Comparison of ENCODE assay signal across 10 cellular contexts in genomic region chr7:29865526-29865925, GRCh38. TPM values are rescaled to one million over a fixed set of nuclear protein-coding genes. Genes with fewer than 3 reads are reported as not detected.
A peak's percentile ranks its signal among the peaks of the same experiment; 100 is the strongest.
DNase-seq lines count a peak whose midpoint lies in the region; ATAC-seq and TF ChIP-seq lines count a peak whose summit lies in the region.
"Had no signal": no experiment of that assay in that cellular context is flagged by ENCODE, and none has a peak within 500 bp of the region (broad histone marks: within the 10 kb centered on the region; RNA-seq: fewer than 3 reads in every experiment).

No MANE protein-coding gene starts in this region.

- DNase-seq in HFFc6, result peak; percentile 87
- DNase-seq in brain microvascular endothelial cell, result peak; percentile 88
- peak; percentile 67 for DNase-seq in right atrium auricular region (ENCODE audit: low spot score)
- DNase-seq in testis, result peak; percentile 63
- no peak for DNase-seq in stimulated activated effector memory CD8-positive, alpha-beta T cell treated with anti-CD3 and anti-CD28 coated beads, Interleukin-12 subunit alpha, Interleukin-12 subunit beta, amount 100 ng/mL, for 72 hours (ENCODE audit: low spot score in 2 of 2)
- DNase-seq in activated CD8-positive, alpha-beta T cell treated with anti-CD3 and anti-CD28 coated beads, Interleukin-2, amount 10 ng/mL, durations not matched to agents 7 days and 5 days, result no peak
- DNase-seq in GM10248 (ENCODE audit: extremely low spot score), result no peak
- DNase-seq: activated T-cell treated with anti-CD3 and anti-CD28 coated beads, Interleukin-2, amount 50 U/mL, for 72 hours had no signal

- H3K36me3 ChIP-seq in brain microvascular endothelial cell (replicated peaks), result no peaks in the 10 kb centered on the region
- no peaks in the 10 kb centered on the region for H3K36me3 ChIP-seq in right atrium auricular region
- H3K36me3 ChIP-seq in testis (ENCODE audit: low read depth, missing control alignments), result no peaks in the 10 kb centered on the region
- H3K36me3 ChIP-seq: neutrophil had no signal

- 51 to 56% methylated on average over 4 of the region's 4 CpGs for WGBS in testis, 2 donors

- H3K36me3 Mint-ChIP-seq in HFFc6 (ENCODE audit: low read depth), result no peaks in the 10 kb centered on the region
- H3K36me3 Mint-ChIP-seq in stimulated activated effector memory CD8-positive, alpha-beta T cell treated with anti-CD3 and anti-CD28 coated beads, Interleukin-12 subunit alpha, Interleukin-12 subunit beta, amount 100 ng/mL, for 72 hours, result no peaks in the 10 kb centered on the region
- H3K36me3 Mint-ChIP-seq in activated CD8-positive, alpha-beta T cell treated with anti-CD3 and anti-CD28 coated beads, Interleukin-2, amount 10 ng/mL, durations not matched to agents 7 days and 5 days (ENCODE audit: low read depth), result no peaks in the 10 kb centered on the region

- H3K4me3 ChIP-seq in brain microvascular endothelial cell (ENCODE audit: low read depth, low read length) (no peak overlapping the region), right atrium auricular region (no peak overlapping the region), testis (no peak overlapping the region)

- H3K4me3 Mint-ChIP-seq in HFFc6, result no peak overlapping the region
- no peak overlapping the region for H3K4me3 Mint-ChIP-seq in stimulated activated effector memory CD8-positive, alpha-beta T cell treated with anti-CD3 and anti-CD28 coated beads, Interleukin-12 subunit alpha, Interleukin-12 subunit beta, amount 100 ng/mL, for 72 hours
- no peak overlapping the region for H3K4me3 Mint-ChIP-seq in activated CD8-positive, alpha-beta T cell treated with anti-CD3 and anti-CD28 coated beads, Interleukin-2, amount 10 ng/mL, durations not matched to agents 7 days and 5 days
- H3K4me3 Mint-ChIP-seq: activated T-cell treated with anti-CD3 and anti-CD28 coated beads, Interleukin-2, amount 50 U/mL, for 72 hours; dendritic cell treated with granulocyte-macrophage colony-stimulating factor and Interleukin-4, amounts not matched to agents 40 ng/mL and 50 ng/mL, for 4 days had no signal

- in situ Hi-C loops in brain microvascular endothelial cell (cut with HindIII; ENCODE audit: low pct_ligation_motif_present, low sequenced_read_pairs), result no loop called here

- H3K27me3 ChIP-seq in brain microvascular endothelial cell (replicated peaks) (no peaks in the 10 kb centered on the region), right atrium auricular region (no peaks in the 10 kb centered on the region), testis (no peaks in the 10 kb centered on the region)
- H3K27me3 ChIP-seq: neutrophil had no signal

- no peaks in the 10 kb centered on the region for H3K9me3 Mint-ChIP-seq in HFFc6
- no peaks in the 10 kb centered on the region for H3K9me3 Mint-ChIP-seq in stimulated activated effector memory CD8-positive, alpha-beta T cell treated with anti-CD3 and anti-CD28 coated beads, Interleukin-12 subunit alpha, Interleukin-12 subunit beta, amount 100 ng/mL, for 72 hours
- H3K9me3 Mint-ChIP-seq in activated CD8-positive, alpha-beta T cell treated with anti-CD3 and anti-CD28 coated beads, Interleukin-2, amount 10 ng/mL, durations not matched to agents 7 days and 5 days (ENCODE audit: insufficient read depth), result no peaks in the 10 kb centered on the region
- H3K9me3 Mint-ChIP-seq: activated T-cell treated with anti-CD3 and anti-CD28 coated beads, Interleukin-2, amount 50 U/mL, for 72 hours; dendritic cell treated with granulocyte-macrophage colony-stimulating factor and Interleukin-4, amounts not matched to agents 40 ng/mL and 50 ng/mL, for 4 days had no signal

- POLR2A ChIA-PET in activated CD8-positive, alpha-beta T cell treated with anti-CD3 and anti-CD28 coated beads, Interleukin-2, amount 10 ng/mL, durations not matched to agents 7 days and 5 days (lab: Charles Lee), result no interaction called here
- POLR2A ChIA-PET in GM10248 (lab: Yijun Ruan, JAX), result no interaction called here

- peaks cover 5% of the 10 kb centered on the region for H3K27me3 Mint-ChIP-seq in HFFc6 (ENCODE audit: insufficient read depth)
- H3K27me3 Mint-ChIP-seq in activated CD8-positive, alpha-beta T cell treated with anti-CD3 and anti-CD28 coated beads, Interleukin-2, amount 10 ng/mL, durations not matched to agents 7 days and 5 days (ENCODE audit: low read depth), result peaks cover 10% of the 10 kb centered on the region
- H3K27me3 Mint-ChIP-seq: dendritic cell treated with granulocyte-macrophage colony-stimulating factor and Interleukin-4, amounts not matched to agents 40 ng/mL and 50 ng/mL, for 4 days had no signal

- no peak for TF ChIP-seq POLR2A in testis (IDR thresholded peaks at IDR 0.05)

- H3K27ac Mint-ChIP-seq in HFFc6, result no peak overlapping the region; the same call in 1 of the 2 replicates
- no peak overlapping the region for H3K27ac Mint-ChIP-seq in stimulated activated effector memory CD8-positive, alpha-beta T cell treated with anti-CD3 and anti-CD28 coated beads, Interleukin-12 subunit alpha, Interleukin-12 subunit beta, amount 100 ng/mL, for 72 hours
- H3K27ac Mint-ChIP-seq in activated CD8-positive, alpha-beta T cell treated with anti-CD3 and anti-CD28 coated beads, Interleukin-2, amount 10 ng/mL, durations not matched to agents 7 days and 5 days, result no peak overlapping the region
- H3K27ac Mint-ChIP-seq: activated T-cell treated with anti-CD3 and anti-CD28 coated beads, Interleukin-2, amount 50 U/mL, for 72 hours; dendritic cell treated with granulocyte-macrophage colony-stimulating factor and Interleukin-4, amounts not matched to agents 40 ng/mL and 50 ng/mL, for 4 days had no signal

- H3K4me1 ChIP-seq in right atrium auricular region (peaks cover 0 to 23% of the 10 kb centered on the region in 2 donors), testis (peaks cover 34% of the 10 kb centered on the region)

- CTCF ChIA-PET in activated CD8-positive, alpha-beta T cell treated with anti-CD3 and anti-CD28 coated beads, Interleukin-2, amount 10 ng/mL, durations not matched to agents 7 days and 5 days (lab: Charles Lee), result no interaction called here
- CTCF ChIA-PET in GM10248 (lab: Yijun Ruan, JAX), result no interaction called here

- H3K9me3 ChIP-seq in right atrium auricular region (no peaks in the 10 kb centered on the region), testis (no peaks in the 10 kb centered on the region)
- H3K9me3 ChIP-seq: neutrophil had no signal

- intact Hi-C loops in testis (cut with DNase I; ENCODE audit: low total_unique reads), result no loop called here

- peaks cover 13% of the 10 kb centered on the region for H3K4me1 Mint-ChIP-seq in HFFc6 (ENCODE audit: low read depth)
- no peaks in the 10 kb centered on the region for H3K4me1 Mint-ChIP-seq in stimulated activated effector memory CD8-positive, alpha-beta T cell treated with anti-CD3 and anti-CD28 coated beads, Interleukin-12 subunit alpha, Interleukin-12 subunit beta, amount 100 ng/mL, for 72 hours
- H3K4me1 Mint-ChIP-seq in activated CD8-positive, alpha-beta T cell treated with anti-CD3 and anti-CD28 coated beads, Interleukin-2, amount 10 ng/mL, durations not matched to agents 7 days and 5 days (ENCODE audit: low read depth), result no peaks in the 10 kb centered on the region

- ATAC-seq in stimulated activated effector memory CD8-positive, alpha-beta T cell treated with anti-CD3 and anti-CD28 coated beads, Interleukin-12 subunit alpha, Interleukin-12 subunit beta, amount 100 ng/mL, for 72 hours, result no peak
- no peak for ATAC-seq in activated CD8-positive, alpha-beta T cell treated with anti-CD3 and anti-CD28 coated beads, Interleukin-2, amount 10 ng/mL, durations not matched to agents 7 days and 5 days
- ATAC-seq: activated T-cell treated with anti-CD3 and anti-CD28 coated beads, Interleukin-2, amount 50 U/mL, for 72 hours had no signal

- TF ChIP-seq CTCF in HFFc6 (IDR thresholded peaks at IDR 0.05) (no peak), brain microvascular endothelial cell (IDR thresholded peaks at IDR 0.05; ENCODE audit: low read depth, low read length, missing control alignments) (no peak), right atrium auricular region (IDR thresholded peaks at IDR 0.05) (no peak), testis (IDR thresholded peaks at IDR 0.05) (no peak), GM10248 (IDR thresholded peaks at IDR 0.05; ENCODE audit: control extremely low read depth, extremely low read depth, low read depth, missing control alignments) (no peak)

- no peak overlapping the region for H3K27ac ChIP-seq in brain microvascular endothelial cell
- peak overlapping the region; percentile 35 to 38 for H3K27ac ChIP-seq in right atrium auricular region
- H3K27ac ChIP-seq in testis, result peak overlapping the region; percentile 73 to 79
- H3K27ac ChIP-seq: neutrophil had no signal

RNA-seq across cellular contexts. Expression of gene WIPF3, which starts 59.2 kb away (rescaled TPM):
- not detected for total RNA-seq in HFFc6 (2021; fragmentation: NEBNext Ultra II Directional; extraction: Animal tissue kit (Norgen Biotek cat#: 25700))
- total RNA-seq in right atrium auricular region, result 1 to 10 TPM; 1.3 to 2.9 TPM
- 100 to 1,000 TPM in 1 of 2 donors, 10 to 100 TPM in 1; 80.7 to 110 TPM for total RNA-seq in testis
- 42.7 TPM for polyA plus RNA-seq in testis (ENCODE audit: insufficient read depth, low read depth, low replicate concordance)
- total RNA-seq in activated CD8-positive, alpha-beta T cell treated with anti-CD3 and anti-CD28 coated beads, Interleukin-2, amount 10 ng/mL, durations not matched to agents 7 days and 5 days, result not detected
- total RNA-seq: activated T-cell treated with anti-CD3 and anti-CD28 coated beads, Interleukin-2, amount 50 U/mL, for 72 hours had no signal

Comparison
In these comparisons a context has a peak if more than half of its experiments do, and no peak if none do; other contexts are left out.
1. DNase-seq: peak in HFFc6 (single experiment), brain microvascular endothelial cell (single experiment), right atrium auricular region (single experiment) and testis (single experiment); none in stimulated activated effector memory CD8-positive, alpha-beta T cell treated with anti-CD3 and anti-CD28 coated beads, Interleukin-12 subunit alpha, Interleukin-12 subunit beta, amount 100 ng/mL, for 72 hours (0 of 2), activated CD8-positive, alpha-beta T cell treated with anti-CD3 and anti-CD28 coated beads, Interleukin-2, amount 10 ng/mL, durations not matched to agents 7 days and 5 days (single experiment) and GM10248 (single experiment).
2. RNA of gene WIPF3, which starts 59.2 kb away (total RNA-seq): 80.7 to 110 TPM in testis; 1.3 to 2.9 TPM in right atrium auricular region, not detected in HFFc6 and not detected in activated CD8-positive, alpha-beta T cell treated with anti-CD3 and anti-CD28 coated beads, Interleukin-2, amount 10 ng/mL, durations not matched to agents 7 days and 5 days; every median in the first group is over 10 times any median in the second.